Comparison of ENCODE assay signal across 1 cellular context in genomic region chr10:113859261-113859660, GRCh38.
TF ChIP-seq lines count a peak whose summit lies in the region.

No MANE protein-coding gene starts in this region.

TF ChIP-seq in GM12878, 131 proteins besides CTCF, POLR2A, EP300 and RAD21 (continued from another document):
- TF ChIP-seq E2F8 (IDR thresholded peaks at IDR 0.05; ENCODE audit: low read depth, partially characterized antibody) (no peak), NFYA (IDR thresholded peaks at IDR 0.05; ENCODE audit: borderline replicate concordance, low read depth, low read length) (no peak), RBBP5 (conservative IDR thresholded peaks at IDR 0.05) (no peak), MYB (IDR thresholded peaks at IDR 0.05; ENCODE audit: borderline replicate concordance, low read depth, low read length) (no peak), STAT3 (IDR thresholded peaks at IDR 0.05; ENCODE audit: low read depth, low read length) (no peak), ZSCAN29 (IDR thresholded peaks at IDR 0.05) (no peak), SUZ12 (IDR thresholded peaks at IDR 0.05; ENCODE audit: unreplicated experiment) (no peak), TARDBP (IDR thresholded peaks at IDR 0.05; ENCODE audit: borderline replicate concordance) (no peak), RELB (IDR thresholded peaks at IDR 0.05; ENCODE audit: low read depth) (peak; percentile 56; the same call in 1 of the 2 replicates), SP1 (IDR thresholded peaks at IDR 0.05; ENCODE audit: low read depth, low read length) (no peak), SPI1 (IDR thresholded peaks at IDR 0.05; ENCODE audit: borderline replicate concordance, insufficient read depth, low read depth, low read length) (peak; percentile 81; the same call in 1 of the 2 replicates), MXI1 (IDR thresholded peaks at IDR 0.05; ENCODE audit: low read depth, low read length) (no peak), ATF2 (IDR thresholded peaks at IDR 0.05; ENCODE audit: low read length) (peak; percentile 67), FOXM1 (IDR thresholded peaks at IDR 0.05; ENCODE audit: low read depth, low read length) (0 out of 2 replicates have a peak, but pooled peaks have one; percentile 25), MTA2 (IDR thresholded peaks at IDR 0.05; ENCODE audit: low read depth) (0 out of 2 replicates have a peak, but pooled peaks have one; percentile 33), MEF2A (IDR thresholded peaks at IDR 0.05; ENCODE audit: insufficient read depth, low read depth, low read length) (0 out of 2 replicates have a peak, but pooled peaks have one; percentile 11)
